ENCODE assay signal across 34 cellular contexts in genomic region chr16:1455190-1456171, GRCh38. TPM values are rescaled to one million over a fixed set of nuclear protein-coding genes. Genes with fewer than 3 reads are reported as not detected.
"Had no signal": no experiment of that assay in that cellular context is flagged by ENCODE, and none has a peak within 500 bp of the region (broad histone marks: within the 10 kb centered on the region; RNA-seq: fewer than 3 reads in every experiment).

No MANE protein-coding gene starts in this region.

- H3K36me3 ChIP-seq: neural progenitor cell, ovary had no signal

- H3K27ac ChIP-seq: heart left ventricle, hepatocyte, left ventricle myocardium inferior, neural progenitor cell, ovary, right atrium auricular region, right lobe of liver, stomach, testis, tibial artery, upper lobe of right lung had no signal

- H3K79me2 ChIP-seq: hepatocyte had no signal

- H3K9ac ChIP-seq: neural progenitor cell had no signal

- H3K4me2 ChIP-seq: hepatocyte, neural progenitor cell, smooth muscle cell had no signal

- FAIRE-seq: urothelium cell line had no signal

- ATAC-seq: heart left ventricle; naive thymus-derived CD4-positive, alpha-beta T cell; right lobe of liver; stimulated activated naive B cell treated with anti-CD40 and anti-IgM and Interleukin-4, amounts not matched to agents 10 μg/mL and 1 μg/mL and 100 μg/mL, for 72 hours; stimulated activated naive CD8-positive, alpha-beta T cell treated with anti-CD3 and anti-CD28 coated beads, Interleukin-15, Interleukin-2, amounts not matched to agents 100 U/mL and 50 U/mL, for 24 hours; upper lobe of right lung had no signal

- H3K9me3 ChIP-seq: heart left ventricle, left ventricle myocardium inferior, ovary, right atrium auricular region, right lobe of liver, stomach, testis, tibial artery, upper lobe of right lung had no signal

- H3K4me1 ChIP-seq: heart left ventricle, left ventricle myocardium inferior, neural progenitor cell, right atrium auricular region, right lobe of liver, stomach, testis, tibial artery, upper lobe of right lung had no signal

- DNase-seq: islet precursor cell; left ventricle myocardium inferior; mesendoderm; naive thymus-derived CD4-positive, alpha-beta T cell; nephron progenitor cell; ovary; right lobe of liver; stimulated activated CD4-positive, alpha-beta T cell treated with anti-CD3 and anti-CD28 coated beads, Interleukin-1b, Interleukin-23, amount 100 ng/mL, for 48 hours; stimulated activated CD4-positive, alpha-beta T cell treated with anti-CD3 and anti-CD28 coated beads, Interleukin-2, amount 100 ng/mL, for 48 hours; stimulated activated CD4-positive, alpha-beta T cell treated with anti-CD3 and anti-CD28 coated beads, Interleukin-4, amount 100 ng/mL, for 4 hours; stimulated activated CD8-positive, alpha-beta memory T cell treated with anti-CD3 and anti-CD28 coated beads, Interleukin-4, amount 100 ng/mL, for 48 hours; stimulated activated naive B cell treated with anti-CD40 and anti-IgM and Interleukin-4, amounts not matched to agents 10 μg/mL and 1 μg/mL and 100 μg/mL, for 72 hours; stimulated activated naive CD8-positive, alpha-beta T cell treated with anti-CD3 and anti-CD28 coated beads, Interleukin-15, Interleukin-2, amounts not matched to agents 100 U/mL and 50 U/mL, for 24 hours; stomach; testis; tibial artery; trophoblast cell; upper lobe of right lung had no signal

- H3K4me3 ChIP-seq: heart left ventricle, hepatocyte, left ventricle myocardium inferior, lung, neural progenitor cell, ovary, right atrium auricular region, right lobe of liver, smooth muscle cell, stomach, testis, tibial artery, upper lobe of right lung had no signal

- H3K27me3 ChIP-seq: heart left ventricle, hepatocyte, neural progenitor cell, ovary, right atrium auricular region, right lobe of liver, stomach, testis, tibial artery, upper lobe of right lung had no signal

- H2AFZ ChIP-seq: hepatocyte, neural progenitor cell had no signal

RNA-seq across cellular contexts. Expression of gene CCDC154, which starts 11.1 kb away (rescaled TPM):
- total RNA-seq: right atrium auricular region, smooth muscle cell, stomach had no signal
- polyA plus RNA-seq: naive thymus-derived CD4-positive, alpha-beta T cell had no signal

RNA-seq across cellular contexts. Expression of gene PERCC1, which starts 24.6 kb away (rescaled TPM):
- total RNA-seq: kidney epithelial cell, left ventricle myocardium inferior, lower leg skin, mesothelial cell of epicardium, pulmonary artery endothelial cell, renal cortical epithelial cell, right atrium auricular region, right lobe of liver, skeletal muscle tissue, smooth muscle cell, upper lobe of right lung had no signal
- polyA plus RNA-seq: hepatocyte; naive thymus-derived CD4-positive, alpha-beta T cell; smooth muscle cell had no signal

RNA-seq across cellular contexts. Expression of gene PTX4, which starts 33.3 kb away (rescaled TPM):
- total RNA-seq: hepatocyte, kidney epithelial cell, left ventricle myocardium inferior, lower leg skin, mesothelial cell of epicardium, mononuclear cell, omental fat pad, progenitor cell of endocrine pancreas, pulmonary artery endothelial cell, renal cortical epithelial cell, right lobe of liver, smooth muscle cell, stomach, upper lobe of right lung had no signal
- polyA plus RNA-seq: hepatocyte; naive thymus-derived CD4-positive, alpha-beta T cell; smooth muscle cell; stomach had no signal
